Comparison of ENCODE assay signal across 10 cellular contexts in the genomic region with DNA sequence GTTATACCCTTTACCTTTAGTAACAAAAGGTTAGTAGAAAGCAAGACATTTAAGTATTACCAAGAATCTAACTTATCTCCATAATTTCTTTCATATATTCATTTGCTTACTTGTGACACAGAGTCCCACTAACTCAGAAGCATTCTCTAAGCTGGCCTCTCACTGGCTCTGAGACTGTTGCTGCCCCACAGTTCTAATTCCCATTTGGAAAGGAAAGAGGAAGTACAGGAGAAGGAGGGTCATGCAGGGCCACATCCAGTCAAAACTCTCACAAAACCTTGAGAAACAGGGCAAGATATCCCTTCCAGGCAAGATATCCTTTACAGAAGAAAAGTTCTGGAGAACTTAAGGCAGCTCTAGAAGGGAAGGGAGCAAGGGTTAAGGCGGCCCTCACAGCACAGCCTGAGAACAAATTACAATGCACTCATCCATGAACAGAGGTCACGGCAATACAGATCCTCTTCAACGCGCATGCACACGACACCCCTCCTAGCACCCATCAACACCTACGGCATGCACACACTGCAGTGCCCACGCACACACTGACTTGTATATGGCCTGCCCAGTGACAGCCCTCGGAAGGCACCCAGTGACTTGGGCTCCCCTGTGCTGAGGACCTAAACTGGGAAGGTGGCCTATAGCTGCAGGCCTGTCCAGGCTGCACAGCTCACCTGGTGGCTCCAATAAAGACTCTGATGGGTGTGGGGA. TPM values are rescaled to one million over a fixed set of nuclear protein-coding genes. Genes with fewer than 3 reads are reported as not detected.
DNase-seq lines count a peak whose midpoint lies in the region; ATAC-seq, FAIRE-seq and TF ChIP-seq lines count a peak whose summit lies in the region.
"Had no signal": no experiment of that assay in that cellular context is flagged by ENCODE, and none has a peak within 500 bp of the region (broad histone marks: within the 10 kb centered on the region; RNA-seq: fewer than 3 reads in every experiment).

No MANE protein-coding gene starts in this region.

- H3K18ac ChIP-seq in H9 (ENCODE audit: insufficient read length, low read depth, low read length): no peak overlapping the region

- no peak for TF ChIP-seq POLR2A in suprapubic skin (IDR thresholded peaks at IDR 0.05)
- TF ChIP-seq POLR2A in vagina (IDR thresholded peaks at IDR 0.05): no peak

- intact Hi-C loops in pancreas (cut with DNase I): no loop called here
- intact Hi-C loops in vagina (cut with DNase I): no loop called here

- peaks cover 0 to 6% (median 0%) of the 10 kb centered on the region in 3 donors for H3K36me3 ChIP-seq in pancreas
- peaks cover 38% of the 10 kb centered on the region for H3K36me3 ChIP-seq in suprapubic skin
- peaks cover 0 to 10% of the 10 kb centered on the region in 2 donors for H3K36me3 ChIP-seq in vagina

- no peaks in the 10 kb centered on the region for H3K9me3 ChIP-seq in H9 (ENCODE audit: control insufficient read depth, low read depth, low read length)
- H3K9me3 ChIP-seq in pancreas: no peaks in the 10 kb centered on the region
- H3K9me3 ChIP-seq in suprapubic skin: no peaks in the 10 kb centered on the region
- no peaks in the 10 kb centered on the region for H3K9me3 ChIP-seq in vagina

- H3K27ac Mint-ChIP-seq in H9: peak overlapping the region in 1 of 3 experiments; percentile 49; a peak in 1 of 7 replicates

- no peak overlapping the region for H3K4ac ChIP-seq in H9 (ENCODE audit: low read depth, low read length)

- no peaks in the 10 kb centered on the region for H3K4me1 ChIP-seq in H9 (ENCODE audit: insufficient read depth, low read length)
- H3K4me1 ChIP-seq in pancreas: peaks cover 3 to 19% (median 16%) of the 10 kb centered on the region in 3 donors
- H3K4me1 ChIP-seq in suprapubic skin: no peaks in the 10 kb centered on the region
- H3K4me1 ChIP-seq in vagina: no peaks in the 10 kb centered on the region
- peaks cover 4% of the 10 kb centered on the region for H3K4me1 ChIP-seq in foreskin keratinocyte

- no peak for DNase-seq in H9
- no peak for DNase-seq in pancreas
- no peak for DNase-seq in GM03348 (ENCODE audit: low spot score)
- DNase-seq in suprapubic skin (ENCODE audit: low spot score in 2 of 2): no peak
- DNase-seq in vagina (ENCODE audit: extremely low spot score in 2 of 2): no peak
- no peak for DNase-seq in foreskin keratinocyte
- DNase-seq: activated naive CD4-positive, alpha-beta T cell treated with Interleukin-2 at 50 U/mL for 16 hours; NCI-H446 treated with DMSO at 0.1 percent for 48 hours had no signal

- no peak overlapping the region for H2AK5ac ChIP-seq in H9 (ENCODE audit: insufficient read length, low read length)

- H2BK12ac ChIP-seq in H9 (ENCODE audit: insufficient read length, low read depth, low read length): no peak overlapping the region

- no peak overlapping the region for H3K27ac ChIP-seq in H9 (ENCODE audit: insufficient read length, low read depth, low read length)
- H3K27ac ChIP-seq in pancreas: peak overlapping the region in 2 of 4 donors; percentile 14 to 46
- no peak overlapping the region for H3K27ac ChIP-seq in suprapubic skin
- H3K27ac ChIP-seq in vagina: no peak overlapping the region
- H3K27ac ChIP-seq in foreskin keratinocyte: no peak overlapping the region

- no peak overlapping the region for H3K4me2 ChIP-seq in H9 (ENCODE audit: insufficient read depth, insufficient read length, low read length)

- H3K56ac ChIP-seq in H9 (ENCODE audit: insufficient read length, low read depth, low read length): no peak overlapping the region

- no peaks in the 10 kb centered on the region for H3K23me2 ChIP-seq in H9 (ENCODE audit: insufficient read length, low read depth, low read length, poor library complexity, severe bottlenecking)

- WGBS in H9 (ENCODE audit: extremely low coverage, insufficient read length, low lambda C conversion rate): no CpG with 5 or more reads among the region's 8 CpGs
- WGBS in pancreas, 2 donors: 46 to 51% methylated on average over 8 of the region's 8 CpGs
- WGBS in suprapubic skin: 79% methylated on average over 8 of the region's 8 CpGs

- H3K27me3 ChIP-seq in H9 (ENCODE audit: insufficient read depth, low read length): no peaks in the 10 kb centered on the region
- no peaks in the 10 kb centered on the region for H3K27me3 ChIP-seq in pancreas
- H3K27me3 ChIP-seq in suprapubic skin: no peaks in the 10 kb centered on the region
- no peaks in the 10 kb centered on the region for H3K27me3 ChIP-seq in vagina
- no peaks in the 10 kb centered on the region for H3K27me3 ChIP-seq in foreskin keratinocyte

- no peaks in the 10 kb centered on the region for H3K36me3 Mint-ChIP-seq in H9 (ENCODE audit: insufficient read depth in 1 of 3, low read depth in 3 of 3)

- H3K4me3 ChIP-seq in pancreas: peak overlapping the region in 1 of 4 donors; percentile 14
- no peak overlapping the region for H3K4me3 ChIP-seq in suprapubic skin
- H3K4me3 ChIP-seq in vagina: no peak overlapping the region

- no peak overlapping the region for H3K9ac ChIP-seq in H9 (ENCODE audit: extremely low read depth, insufficient read length, low read length)

- H3K79me2 ChIP-seq in H9 (ENCODE audit: insufficient read depth, low read length): no peaks in the 10 kb centered on the region

- H3K23ac ChIP-seq in H9 (ENCODE audit: insufficient read length, low read depth, low read length): no peak overlapping the region

- no peak for TF ChIP-seq CTCF in H9 (conservative IDR thresholded peaks at IDR 0.05)
- TF ChIP-seq CTCF in pancreas (IDR thresholded peaks at IDR 0.05): no peak
- TF ChIP-seq CTCF in suprapubic skin (IDR thresholded peaks at IDR 0.05): no peak
- no peak for TF ChIP-seq CTCF in vagina (IDR thresholded peaks at IDR 0.05)
- TF ChIP-seq CTCF in foreskin keratinocyte (conservative IDR thresholded peaks at IDR 0.05): no peak

- no peaks in the 10 kb centered on the region for H3K27me3 Mint-ChIP-seq in H9 (ENCODE audit: low read depth)

- H3K79me1 ChIP-seq in H9 (ENCODE audit: insufficient read depth, low read depth, low read length, poor library complexity, severe bottlenecking): no peaks in the 10 kb centered on the region

- H2BK20ac ChIP-seq in H9 (ENCODE audit: low read depth, low read length, poor library complexity, severe bottlenecking): no peak overlapping the region

- H3T11ph ChIP-seq in H9 (ENCODE audit: low read length): no peak overlapping the region

- FAIRE-seq in pancreas (lab: Jason Lieb, UNC): no peak

- H3K4me3 Mint-ChIP-seq in H9: no peak overlapping the region

- peak overlapping the region; percentile 80 for H2BK120ac ChIP-seq in H9 (ENCODE audit: low read depth, low read length, poor library complexity, severe bottlenecking)

- no peak overlapping the region for H2BK15ac ChIP-seq in H9 (ENCODE audit: low read depth, low read length)

- no peak overlapping the region for H3K14ac ChIP-seq in H9 (ENCODE audit: insufficient read depth, low read length)

- H4K5ac ChIP-seq in H9 (ENCODE audit: insufficient read length, low read depth, low read length): no peak overlapping the region

- no peak overlapping the region for H2BK5ac ChIP-seq in H9 (ENCODE audit: insufficient read length, low read length)

- ATAC-seq in GM19023 (IDR thresholded peaks at IDR 0.05; ENCODE audit: unreplicated experiment): peak; percentile 65
- ATAC-seq in HG03571 (IDR thresholded peaks at IDR 0.05; ENCODE audit: unreplicated experiment): peak; percentile 60
- peak; percentile 44 to 69 (median 58) for ATAC-seq in pancreas
- ATAC-seq in foreskin keratinocyte: no peak

- no peak overlapping the region for H2AFZ ChIP-seq in H9 (ENCODE audit: low read length)

- H4K91ac ChIP-seq in H9 (ENCODE audit: insufficient read length, low read depth, low read length): no peak overlapping the region

- peaks cover 0 to 2% of the 10 kb centered on the region in 2 experiments; a peak in 1 of 5 replicates for H3K9me3 Mint-ChIP-seq in H9

- H4K20me1 ChIP-seq in H9 (ENCODE audit: control insufficient read depth, insufficient read depth, insufficient read length): no peaks in the 10 kb centered on the region

- no peak for TF ChIP-seq EP300 in suprapubic skin (IDR thresholded peaks at IDR 0.05)

- peaks cover 2 to 8% of the 10 kb centered on the region in 2 experiments; a peak in 3 of 4 replicates for H3K4me1 Mint-ChIP-seq in H9

- peak overlapping the region; percentile 89 for H4K8ac ChIP-seq in H9 (replicated peaks; ENCODE audit: insufficient read length, low read depth, low read length)

RNA-seq across cellular contexts. Expression of gene MYO5C, which starts 13.0 kb away (rescaled TPM):
- 22.2 and 22.4 TPM in 2 replicates for total RNA-seq in H9 (2021)
- 10 to 100 TPM; 32.6 to 52.7 (median 41.3) TPM for total RNA-seq in pancreas
- polyA plus RNA-seq in pancreas: 10 to 100 TPM; 12.7 to 12.8 TPM
- 10 to 100 TPM; 11.2 to 31.5 (median 14.9) TPM for total RNA-seq in suprapubic skin
- 10.3 TPM for total RNA-seq in vagina
- 0.28 and 0.37 TPM in 2 replicates for total RNA-seq in foreskin keratinocyte
- polyA plus RNA-seq in foreskin keratinocyte: 0.08 and 0.28 TPM in 2 replicates
